In the genomic region with DNA sequence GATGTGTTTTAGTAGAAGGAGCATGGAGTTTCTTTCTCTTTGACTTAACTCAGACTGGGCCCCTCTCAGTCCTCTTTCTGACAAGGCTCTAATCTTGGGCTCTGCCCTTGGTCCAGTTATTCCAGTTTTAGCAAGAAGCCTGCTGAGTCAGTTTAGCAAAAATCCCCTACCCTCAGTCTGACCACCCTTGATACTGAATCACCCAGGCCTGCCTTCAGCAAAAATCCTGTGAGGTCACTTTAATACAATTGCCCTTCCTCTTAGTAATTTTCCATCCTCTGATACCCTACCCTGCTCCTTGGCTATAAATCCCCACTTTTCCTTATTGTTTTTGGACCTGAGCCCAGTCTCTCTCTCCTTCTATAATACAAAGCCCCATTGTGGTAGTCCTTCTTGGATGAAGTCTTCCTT, we compare ENCODE assay signal across 10 cellular contexts.
A peak's percentile ranks its signal among the peaks of the same experiment; 100 is the strongest.
DNase-seq lines count a peak whose midpoint lies in the region; ATAC-seq, FAIRE-seq and TF ChIP-seq lines count a peak whose summit lies in the region.
"Had no signal": no experiment of that assay in that cellular context is flagged by ENCODE, and none has a peak within 500 bp of the region (broad histone marks: within the 10 kb centered on the region; RNA-seq: fewer than 3 reads in every experiment).

No MANE protein-coding gene starts in this region.

- H3K4me3 ChIP-seq in left lung: no peak overlapping the region
- H3K4me3 ChIP-seq in coronary artery: no peak overlapping the region
- H3K4me3 ChIP-seq: uterus had no signal

- H3K36me3 ChIP-seq in left lung: no peaks in the 10 kb centered on the region
- H3K36me3 ChIP-seq: uterus had no signal

- H3K4me1 ChIP-seq in left lung: no peaks in the 10 kb centered on the region
- H3K4me1 ChIP-seq: uterus had no signal

- peaks cover 11% of the 10 kb centered on the region for H3K4me1 Mint-ChIP-seq in MCF 10A (ENCODE audit: insufficient read depth, unreplicated experiment)
- H3K4me1 Mint-ChIP-seq in natural killer cell: no peaks in the 10 kb centered on the region
- H3K4me1 Mint-ChIP-seq in nephron progenitor cell: peaks cover 6% of the 10 kb centered on the region

- H3K9me3 ChIP-seq in left lung: no peaks in the 10 kb centered on the region
- H3K9me3 ChIP-seq: uterus had no signal

- no peak overlapping the region for H3K4me3 Mint-ChIP-seq in MCF 10A (ENCODE audit: unreplicated experiment)
- H3K4me3 Mint-ChIP-seq in natural killer cell: no peak overlapping the region
- no peak overlapping the region for H3K4me3 Mint-ChIP-seq in nephron progenitor cell

- FAIRE-seq in HTR-8/SVneo (lab: Jason Lieb, UNC): no peak

- ATAC-seq in left lung (peak; percentile 83), natural killer cell (no peak)

- no peak for TF ChIP-seq CTCF in AG09319 (IDR thresholded peaks at IDR 0.05; ENCODE audit: low read depth, low read length)
- TF ChIP-seq CTCF in MCF 10A (IDR thresholded peaks at IDR 0.05; ENCODE audit: unreplicated experiment): no peak
- TF ChIP-seq CTCF in left lung (IDR thresholded peaks at IDR 0.05): no peak
- TF ChIP-seq CTCF in natural killer cell (IDR thresholded peaks at IDR 0.05): no peak
- no peak for TF ChIP-seq CTCF in nephron progenitor cell (IDR thresholded peaks at IDR 0.05)
- no peak for TF ChIP-seq CTCF in coronary artery (IDR thresholded peaks at IDR 0.05)

- H3K27ac ChIP-seq in left lung (peak overlapping the region in 1 of 2 donors; percentile 11), coronary artery (no peak overlapping the region)
- H3K27ac ChIP-seq: uterus had no signal

- intact Hi-C loops in MCF 10A (cut with micrococcal nuclease): no loop called here
- intact Hi-C loops in left lung (cut with DNase I): no loop called here
- intact Hi-C loops in natural killer cell (cut with micrococcal nuclease): no loop called here

- CTCF ChIA-PET in MCF 10A (lab: Yijun Ruan, JAX): no interaction called here

- POLR2A ChIA-PET in MCF 10A (lab: Yijun Ruan, JAX): no interaction called here

- H3K9me3 Mint-ChIP-seq in MCF 10A (ENCODE audit: unreplicated experiment) (peaks cover 8% of the 10 kb centered on the region), natural killer cell (peaks cover 3 to 5% of the 10 kb centered on the region in 2 donors), nephron progenitor cell (peaks cover 7% of the 10 kb centered on the region)

- H3K27ac Mint-ChIP-seq in MCF 10A (ENCODE audit: low read depth, unreplicated experiment): no peak overlapping the region
- H3K27ac Mint-ChIP-seq in natural killer cell: no peak overlapping the region
- H3K27ac Mint-ChIP-seq in nephron progenitor cell: no peak overlapping the region

- H3K27me3 Mint-ChIP-seq in MCF 10A (ENCODE audit: insufficient read depth, unreplicated experiment) (no peaks in the 10 kb centered on the region), natural killer cell (ENCODE audit: low read depth in 2 of 2) (no peaks in the 10 kb centered on the region), nephron progenitor cell (ENCODE audit: low read depth, poor library complexity) (no peaks in the 10 kb centered on the region)

- peak; percentile 25 for DNase-seq in AG09319 (ENCODE audit: extremely low read depth, low read depth)
- peak; percentile 28 for DNase-seq in HTR-8/SVneo (ENCODE audit: insufficient read length, low spot score)
- peak; percentile 52 for DNase-seq in MCF 10A (ENCODE audit: unreplicated experiment)
- DNase-seq in left lung: no peak
- no peak for DNase-seq in natural killer cell
- no peak for DNase-seq in nephron progenitor cell
- no peak for DNase-seq in coronary artery (ENCODE audit: low spot score)
- no peak for DNase-seq in NCI-H1092 (lab: John Stamatoyannopoulos, UW)
- DNase-seq: activated T-cell treated with anti-CD3 and anti-CD28 coated beads for 4 hours, uterus had no signal

- no peaks in the 10 kb centered on the region for H3K27me3 ChIP-seq in left lung
- H3K27me3 ChIP-seq: uterus had no signal

- H3K36me3 Mint-ChIP-seq in MCF 10A (ENCODE audit: insufficient read depth, unreplicated experiment) (no peaks in the 10 kb centered on the region), natural killer cell (no peaks in the 10 kb centered on the region), nephron progenitor cell (ENCODE audit: low read depth) (no peaks in the 10 kb centered on the region)

- BruUV-seq in MCF 10A (replicated peaks; lab: Mats Ljungman, UMichigan): no TSS peak

Comparison
In these comparisons a context has a peak if more than half of its experiments do, and no peak if none do; other contexts are left out.
1. DNase-seq: peak in AG09319 (single experiment), HTR-8/SVneo (single experiment) and MCF 10A (single experiment); none in left lung (0 of 2), natural killer cell (single experiment), nephron progenitor cell (single experiment), coronary artery (single experiment) and NCI-H1092 (single experiment).